Comparison of ENCODE assay signal across 10 cellular contexts in genomic region chr2:30408961-30409387, GRCh38. TPM values are rescaled to one million over a fixed set of nuclear protein-coding genes. Genes with fewer than 3 reads are reported as not detected.
DNase-seq lines count a peak whose midpoint lies in the region; ATAC-seq and TF ChIP-seq lines count a peak whose summit lies in the region.
"Had no signal": no experiment of that assay in that cellular context is flagged by ENCODE, and none has a peak within 500 bp of the region (broad histone marks: within the 10 kb centered on the region; RNA-seq: fewer than 3 reads in every experiment).

No MANE protein-coding gene starts in this region.

- no peaks in the 10 kb centered on the region for H3K9me3 Mint-ChIP-seq in nephron
- H3K9me3 Mint-ChIP-seq: CD8-positive, alpha-beta T cell had no signal

- H3K4me3 ChIP-seq in AG04450 (ENCODE audit: low read depth, low read length) (no peak overlapping the region), esophagus muscularis mucosa (no peak overlapping the region), body of pancreas (no peak overlapping the region)

- DNase-seq in AG04450 (ENCODE audit: low read depth, low spot score) (no peak), HS-27A (ENCODE audit: low read depth) (peak; percentile 4), esophagus muscularis mucosa (ENCODE audit: extremely low spot score) (no peak), body of pancreas (no peak), NCI-H1930 (lab: John Stamatoyannopoulos, UW) (no peak), cerebellar nuclear complex (lab: John Stamatoyannopoulos, UW) (no peak)
- no peak for DNase-seq in activated T-cell treated with anti-CD3 and anti-CD28 coated beads, Interleukin-2, amount 50 U/mL, for 1 hour
- DNase-seq: CD8-positive, alpha-beta T cell; NCI-H526 had no signal

- H3K27me3 Mint-ChIP-seq in nephron (ENCODE audit: low read depth) = peaks cover 12% of the 10 kb centered on the region

- H3K4me1 Mint-ChIP-seq in nephron = peaks cover 98% of the 10 kb centered on the region

- H3K4me1 ChIP-seq in esophagus muscularis mucosa (peaks cover 71 to 98% (median 85%) of the 10 kb centered on the region in 4 donors), body of pancreas (no peaks in the 10 kb centered on the region)

- TF ChIP-seq EP300 in esophagus muscularis mucosa (IDR thresholded peaks at IDR 0.05) = peak; percentile 82

- TF ChIP-seq POLR2A in esophagus muscularis mucosa (IDR thresholded peaks at IDR 0.05; ENCODE audit: low read depth) (no peak), body of pancreas (IDR thresholded peaks at IDR 0.05) (no peak)

- H3K36me3 ChIP-seq in esophagus muscularis mucosa (no peaks in the 10 kb centered on the region), body of pancreas (replicated peaks in 1 of 2; ENCODE audit: insufficient read depth in 1 of 2, low read depth in 2 of 2) (no peaks in the 10 kb centered on the region)

- ATAC-seq in body of pancreas = no peak
- ATAC-seq: CD8-positive, alpha-beta T cell had no signal

- H3K27ac ChIP-seq in AG04450 (ENCODE audit: low read depth, low read length) (peak overlapping the region; percentile 71), esophagus muscularis mucosa (replicated peaks in 1 of 4) (peak overlapping the region; percentile 76 to 87 (median 80)), body of pancreas (peak overlapping the region in 1 of 4 donors; percentile 8)

- H3K27me3 ChIP-seq in AG04450 (ENCODE audit: control insufficient read depth, insufficient read depth, low read length) = no peaks in the 10 kb centered on the region
- no peaks in the 10 kb centered on the region for H3K27me3 ChIP-seq in esophagus muscularis mucosa
- no peaks in the 10 kb centered on the region for H3K27me3 ChIP-seq in body of pancreas

- H3K9me3 ChIP-seq in AG04450 (ENCODE audit: control insufficient read depth, insufficient read depth, low read length) = no peaks in the 10 kb centered on the region
- H3K9me3 ChIP-seq in esophagus muscularis mucosa = no peaks in the 10 kb centered on the region
- H3K9me3 ChIP-seq in body of pancreas = no peaks in the 10 kb centered on the region

- POLR2A ChIA-PET in AG04450 (lab: Yijun Ruan, JAX) = interaction anchor here (1.0 to 2.4 kb wide), 2 partner anchors 13 to 177 kb away, joined by 3 to 6 read pairs; no protein-coding TSS in a partner anchor

- H3K36me3 Mint-ChIP-seq in nephron (ENCODE audit: low read depth) = no peaks in the 10 kb centered on the region
- H3K36me3 Mint-ChIP-seq: CD8-positive, alpha-beta T cell had no signal

- TF ChIP-seq CTCF in AG04450 (IDR thresholded peaks at IDR 0.05; ENCODE audit: low read depth, low read length) (peak; percentile 40), esophagus muscularis mucosa (IDR thresholded peaks at IDR 0.05) (peak in 1 of 3 experiments; percentile 24), nephron (IDR thresholded peaks at IDR 0.05; ENCODE audit: unreplicated experiment in 3 of 3) (peak in 1 of 3 experiments; percentile 15), body of pancreas (IDR thresholded peaks at IDR 0.05) (no peak)

- H3K27ac Mint-ChIP-seq in nephron = peak overlapping the region; percentile 92 to 95 (median 94)
- H3K27ac Mint-ChIP-seq: CD8-positive, alpha-beta T cell had no signal

- CTCF ChIA-PET in AG04450 (lab: Charles Lee) = interaction anchor here (1.1 kb wide), 2 partner anchors 201 to 303 kb away, joined by 3 to 6 read pairs; no protein-coding TSS in a partner anchor

- intact Hi-C loops in esophagus muscularis mucosa (cut with DNase I) (loop anchor here (5.0 kb wide), 1 partner anchor 47 kb away; no protein-coding TSS in a partner anchor), body of pancreas (cut with DNase I) (no loop called here)

- peak overlapping the region in 1 of 3 experiments; percentile 4 for H3K4me3 Mint-ChIP-seq in nephron
- H3K4me3 Mint-ChIP-seq: CD8-positive, alpha-beta T cell had no signal

RNA-seq across cellular contexts. Expression of gene LCLAT1, which starts 38.1 kb away (rescaled TPM):
- polyA plus RNA-seq in AG04450 (2011; rRNA removed) = 19.5 and 25.2 TPM in 2 replicates
- polyA minus RNA-seq in AG04450 (2011; rRNA and poly(A)+ RNA removed) = 24.9 and 39.1 TPM in 2 replicates
- total RNA-seq in esophagus muscularis mucosa (10 to 100 TPM; 24.9 to 62.9 (median 36.3) TPM), body of pancreas (10 to 100 TPM; 13.7 to 19.4 TPM)
